ENCODE assay signal across 2 cellular contexts in genomic region chr12:49580572-49581535, GRCh38.
TF ChIP-seq lines count a peak whose summit lies in the region.

No MANE protein-coding gene starts in this region.

TF ChIP-seq in IMR-90, 13 proteins besides CTCF, POLR2A, EP300 and RAD21:
- TF ChIP-seq CHD1 (IDR thresholded peaks at IDR 0.05; ENCODE audit: low read depth, low read length) (no peak), SMC3 (IDR thresholded peaks at IDR 0.05; ENCODE audit: low read depth, low read length) (peak; percentile 83), RCOR1 (IDR thresholded peaks at IDR 0.05; ENCODE audit: insufficient replicate concordance, low read length) (peak; percentile 49)

TF ChIP-seq in neural cell, 6 proteins besides CTCF, POLR2A, EP300 and RAD21:
- TF ChIP-seq TAF1 (IDR thresholded peaks at IDR 0.05; ENCODE audit: low read depth) (no peak), EZH2 (IDR thresholded peaks at IDR 0.05; ENCODE audit: borderline replicate concordance, insufficient read depth, low read length, poor library complexity, severe bottlenecking) (no peak), POLR2AphosphoS5 (IDR thresholded peaks at IDR 0.05) (no peak), SMC3 (conservative IDR thresholded peaks at IDR 0.05; ENCODE audit: poor library complexity) (peak; percentile 84), MXI1 (conservative IDR thresholded peaks at IDR 0.05; ENCODE audit: poor library complexity, severe bottlenecking) (no peak)
- TF ChIP-seq, protein P1, sequence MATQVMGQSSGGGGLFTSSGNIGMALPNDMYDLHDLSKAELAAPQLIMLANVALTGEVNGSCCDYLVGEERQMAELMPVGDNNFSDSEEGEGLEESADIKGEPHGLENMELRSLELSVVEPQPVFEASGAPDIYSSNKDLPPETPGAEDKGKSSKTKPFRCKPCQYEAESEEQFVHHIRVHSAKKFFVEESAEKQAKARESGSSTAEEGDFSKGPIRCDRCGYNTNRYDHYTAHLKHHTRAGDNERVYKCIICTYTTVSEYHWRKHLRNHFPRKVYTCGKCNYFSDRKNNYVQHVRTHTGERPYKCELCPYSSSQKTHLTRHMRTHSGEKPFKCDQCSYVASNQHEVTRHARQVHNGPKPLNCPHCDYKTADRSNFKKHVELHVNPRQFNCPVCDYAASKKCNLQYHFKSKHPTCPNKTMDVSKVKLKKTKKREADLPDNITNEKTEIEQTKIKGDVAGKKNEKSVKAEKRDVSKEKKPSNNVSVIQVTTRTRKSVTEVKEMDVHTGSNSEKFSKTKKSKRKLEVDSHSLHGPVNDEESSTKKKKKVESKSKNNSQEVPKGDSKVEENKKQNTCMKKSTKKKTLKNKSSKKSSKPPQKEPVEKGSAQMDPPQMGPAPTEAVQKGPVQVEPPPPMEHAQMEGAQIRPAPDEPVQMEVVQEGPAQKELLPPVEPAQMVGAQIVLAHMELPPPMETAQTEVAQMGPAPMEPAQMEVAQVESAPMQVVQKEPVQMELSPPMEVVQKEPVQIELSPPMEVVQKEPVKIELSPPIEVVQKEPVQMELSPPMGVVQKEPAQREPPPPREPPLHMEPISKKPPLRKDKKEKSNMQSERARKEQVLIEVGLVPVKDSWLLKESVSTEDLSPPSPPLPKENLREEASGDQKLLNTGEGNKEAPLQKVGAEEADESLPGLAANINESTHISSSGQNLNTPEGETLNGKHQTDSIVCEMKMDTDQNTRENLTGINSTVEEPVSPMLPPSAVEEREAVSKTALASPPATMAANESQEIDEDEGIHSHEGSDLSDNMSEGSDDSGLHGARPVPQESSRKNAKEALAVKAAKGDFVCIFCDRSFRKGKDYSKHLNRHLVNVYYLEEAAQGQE (IDR thresholded peaks at IDR 0.05; ENCODE audit: borderline replicate concordance), result no peak
